ENCODE assay signal across 24 cellular contexts in genomic region chr2:61241266-61241665, GRCh38.
"Had no signal": no experiment of that assay in that cellular context is flagged by ENCODE, and none has a peak within 500 bp of the region (broad histone marks: within the 10 kb centered on the region; RNA-seq: fewer than 3 reads in every experiment).

No MANE protein-coding gene starts in this region.

- H3K4me1 ChIP-seq: Peyer's patch, SJCRH30 had no signal

- H3K27ac Mint-ChIP-seq: activated CD4-positive, alpha-beta memory T cell treated with anti-CD3 and anti-CD28 coated beads for 36 hours; activated CD4-positive, alpha-beta T cell treated with anti-CD3 and anti-CD28 coated beads, Interleukin-2, amount 10 ng/mL, durations not matched to agents 7 days and 5 days; activated naive CD4-positive, alpha-beta T cell treated with anti-CD3 and anti-CD28 coated beads for 36 hours; activated T-helper 1 cell treated with anti-CD3 and anti-CD28 coated beads, Interleukin-12 subunit alpha, Interleukin-12 subunit beta, Interleukin-2, Interleukin-4 antibody, amounts not matched to agents 30 ng/mL and 10 ng/mL and 1 ng/mL, durations not matched to agents 14 hours and 24 hours and 36 hours had no signal

- DNase-seq: activated CD4-positive, alpha-beta memory T cell treated with anti-CD3 and anti-CD28 coated beads for 36 hours; activated CD4-positive, alpha-beta T cell treated with anti-CD3 and anti-CD28 coated beads, Interleukin-2, amount 10 ng/mL, durations not matched to agents 7 days and 5 days; activated CD4-positive, CD25-positive, alpha-beta regulatory T cell; activated CD8-positive, alpha-beta memory T cell treated with anti-CD3 and anti-CD28 coated beads for 24 hours; activated effector memory CD4-positive, alpha-beta T cell treated with Interleukin-2 at 50 U/mL for 16 hours; activated naive CD4-positive, alpha-beta T cell treated with anti-CD3 and anti-CD28 coated beads for 36 hours; brain microvascular endothelial cell; Kasumi-1; KBM-7; NCI-H1048; NCI-H146; NCI-H187 treated with DMSO at 0.1 percent for 48 hours; NCI-H2081 treated with DMSO at 0.1 percent for 48 hours; NCI-H446; NCI-H524; Peyer's patch; Right ventricle myocardium superior; SJCRH30; SK-N-SH; T-helper 1 cell had no signal

- H3K4me3 Mint-ChIP-seq: activated CD4-positive, alpha-beta memory T cell treated with anti-CD3 and anti-CD28 coated beads for 36 hours; activated CD4-positive, alpha-beta T cell treated with anti-CD3 and anti-CD28 coated beads, Interleukin-2, amount 10 ng/mL, durations not matched to agents 7 days and 5 days; activated naive CD4-positive, alpha-beta T cell treated with anti-CD3 and anti-CD28 coated beads for 36 hours; activated T-helper 1 cell treated with anti-CD3 and anti-CD28 coated beads, Interleukin-12 subunit alpha, Interleukin-12 subunit beta, Interleukin-2, Interleukin-4 antibody, amounts not matched to agents 30 ng/mL and 10 ng/mL and 1 ng/mL, durations not matched to agents 14 hours and 24 hours and 36 hours had no signal

- H3K27ac ChIP-seq: brain microvascular endothelial cell, cardiac muscle cell, Peyer's patch, RWPE1, SJCRH30, VCaP had no signal

- H3K4me3 ChIP-seq: cardiac muscle cell, Peyer's patch, SJCRH30 had no signal

- H3K9me3 Mint-ChIP-seq: activated CD4-positive, alpha-beta memory T cell treated with anti-CD3 and anti-CD28 coated beads for 36 hours; activated CD4-positive, alpha-beta T cell treated with anti-CD3 and anti-CD28 coated beads, Interleukin-2, amount 10 ng/mL, durations not matched to agents 7 days and 5 days; activated naive CD4-positive, alpha-beta T cell treated with anti-CD3 and anti-CD28 coated beads for 36 hours; activated T-helper 1 cell treated with anti-CD3 and anti-CD28 coated beads, Interleukin-12 subunit alpha, Interleukin-12 subunit beta, Interleukin-2, Interleukin-4 antibody, amounts not matched to agents 30 ng/mL and 10 ng/mL and 1 ng/mL, durations not matched to agents 14 hours and 24 hours and 36 hours had no signal

- H3K27me3 Mint-ChIP-seq: activated CD4-positive, alpha-beta memory T cell treated with anti-CD3 and anti-CD28 coated beads for 36 hours; activated CD4-positive, alpha-beta T cell treated with anti-CD3 and anti-CD28 coated beads, Interleukin-2, amount 10 ng/mL, durations not matched to agents 7 days and 5 days had no signal

- H3K9me3 ChIP-seq: Peyer's patch, SJCRH30, SK-N-SH had no signal

- H3K27me3 ChIP-seq: brain microvascular endothelial cell, cardiac muscle cell, Peyer's patch, SJCRH30 had no signal
